24 cellular contexts compared by ENCODE assay signal in genomic region chr22:38072322-38073149, GRCh38. TPM values are rescaled to one million over a fixed set of nuclear protein-coding genes. Genes with fewer than 3 reads are reported as not detected.
"Had no signal": no experiment of that assay in that cellular context is flagged by ENCODE, and none has a peak within 500 bp of the region (broad histone marks: within the 10 kb centered on the region; RNA-seq: fewer than 3 reads in every experiment).

No MANE protein-coding gene starts in this region.

- H3K27ac ChIP-seq: cardiac muscle cell, foreskin keratinocyte, neural progenitor cell, pancreas, spleen, transverse colon, vagina had no signal

- H3K9ac ChIP-seq: neural progenitor cell had no signal

- DNase-seq: activated CD4-positive, alpha-beta T cell treated with anti-CD3 and anti-CD28 coated beads, Interleukin-2, amount 10 ng/mL, durations not matched to agents 7 days and 5 days; activated CD8-positive, alpha-beta T cell treated with anti-CD3 and anti-CD28 coated beads, Interleukin-2, amount 10 ng/mL, durations not matched to agents 7 days and 5 days; activated naive CD4-positive, alpha-beta T cell treated with anti-CD3 and anti-CD28 coated beads, Interleukin-2, amount 10 ng/mL, durations not matched to agents 7 days and 5 days; activated naive CD8-positive, alpha-beta T cell treated with anti-CD3 and anti-CD28 coated beads, Interleukin-2, amount 50 U/mL, for 24 hours; activated T-cell treated with anti-CD3 and anti-CD28 coated beads, Interleukin-2, amount 50 U/mL, for 4 hours; foreskin keratinocyte; hippocampal formation; islet precursor cell; mammary epithelial cell; naive B cell; spleen; stimulated activated CD8-positive, alpha-beta memory T cell treated with anti-CD3 and anti-CD28 coated beads, Interleukin-4, amount 100 ng/mL, for 48 hours; stimulated activated naive CD4-positive, alpha-beta T cell; transverse colon had no signal

- H3K4me3 ChIP-seq: cardiac muscle cell, neural progenitor cell, pancreas, spleen, transverse colon, vagina had no signal

- H3K36me3 ChIP-seq: neural progenitor cell had no signal

- H3K4me1 ChIP-seq: foreskin keratinocyte, pancreas, spleen had no signal

- H3K9me3 ChIP-seq: pancreas, spleen, transverse colon, vagina had no signal

- ATAC-seq: activated CD4-positive, CD25-positive, alpha-beta regulatory T cell treated with anti-CD3 and anti-CD28 coated beads, Interleukin-2, amount 50 U/mL, for 24 hours; activated CD8-positive, alpha-beta T cell treated with anti-CD3 and anti-CD28 coated beads, Interleukin-2, amount 10 ng/mL, durations not matched to agents 7 days and 5 days; activated naive CD8-positive, alpha-beta T cell treated with anti-CD3 and anti-CD28 coated beads, Interleukin-2, amount 50 U/mL, for 24 hours; activated T-cell treated with anti-CD3 and anti-CD28 coated beads, Interleukin-2, amount 50 U/mL, for 4 hours; foreskin keratinocyte; left lobe of liver; pancreas; sciatic nerve had no signal

- H3K27me3 ChIP-seq: cardiac muscle cell, foreskin keratinocyte, neural progenitor cell, pancreas, spleen, transverse colon, vagina had no signal

- H2AFZ ChIP-seq: neural progenitor cell had no signal

- H3K4me2 ChIP-seq: neural progenitor cell had no signal

RNA-seq across cellular contexts. Expression of gene SLC16A8, which starts 11.4 kb away (rescaled TPM):
- total RNA-seq: activated CD4-positive, alpha-beta T cell treated with anti-CD3 and anti-CD28 coated beads, Interleukin-2, amount 10 ng/mL, durations not matched to agents 7 days and 5 days; activated CD8-positive, alpha-beta T cell treated with anti-CD3 and anti-CD28 coated beads, Interleukin-2, amount 10 ng/mL, durations not matched to agents 7 days and 5 days; activated T-cell treated with anti-CD3 and anti-CD28 coated beads, Interleukin-2, amount 50 U/mL, for 4 hours; foreskin keratinocyte; left lobe of liver; mammary epithelial cell; mononuclear cell; transverse colon had no signal
- polyA plus RNA-seq: fibroblast of lung, mammary epithelial cell had no signal

RNA-seq across cellular contexts. Expression of gene BAIAP2L2, which starts 37.9 kb away (rescaled TPM):
- total RNA-seq: dermis microvascular lymphatic vessel endothelial cell, vagina had no signal
